17 cellular contexts compared by ENCODE assay signal in the genomic region with DNA sequence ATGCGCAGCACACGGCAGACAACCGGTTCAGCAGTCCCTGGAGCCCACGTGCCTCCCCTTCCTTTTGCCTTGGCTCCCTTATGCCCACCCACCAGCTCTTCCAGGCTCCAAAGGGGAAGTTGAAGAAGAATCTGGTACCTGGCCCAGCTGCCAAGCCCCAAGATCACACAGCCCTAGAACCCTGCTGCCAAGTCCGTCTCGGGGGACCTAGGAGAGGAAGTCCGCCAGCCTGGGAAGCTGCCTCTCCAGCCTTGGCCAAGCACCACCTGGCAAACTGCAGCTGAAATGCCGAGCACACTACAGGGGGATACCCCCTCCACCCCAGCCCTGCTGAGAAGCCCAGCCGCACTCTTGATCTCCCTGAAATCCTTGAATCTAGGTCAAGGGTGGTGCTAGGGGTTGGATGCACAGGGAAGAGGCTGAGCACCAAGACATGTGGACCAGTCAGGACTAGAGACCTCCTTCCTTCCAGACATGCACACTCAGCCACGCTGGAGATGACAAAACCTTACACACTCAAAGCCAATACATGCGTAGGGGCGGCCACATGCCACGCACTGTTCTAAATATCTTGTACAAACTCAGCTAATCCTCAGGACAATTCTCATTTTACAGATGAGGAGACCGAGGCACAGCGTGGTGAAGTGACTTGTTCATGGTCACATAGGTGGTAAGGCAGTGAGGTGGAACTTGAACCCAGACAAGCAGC.
DNase-seq lines count a peak whose midpoint lies in the region; ATAC-seq and TF ChIP-seq lines count a peak whose summit lies in the region.
"Had no signal": no experiment of that assay in that cellular context is flagged by ENCODE, and none has a peak within 500 bp of the region (broad histone marks: within the 10 kb centered on the region; RNA-seq: fewer than 3 reads in every experiment).

No MANE protein-coding gene starts in this region.

- DNase-seq in Right ventricle myocardium inferior (ENCODE audit: missing footprints) (no peak), cardiac septum (ENCODE audit: low spot score) (no peak), naive B cell (no peak), tibial artery (peak; percentile 52 to 91), NCI-H2196 treated with DMSO at 0.1 percent for 48 hours (lab: John Stamatoyannopoulos, UW; ENCODE audit: unreplicated experiment) (no peak)
- DNase-seq: activated naive CD8-positive, alpha-beta T cell treated with anti-CD3 and anti-CD28 coated beads, Interleukin-2, amount 50 U/mL, for 24 hours; NCI-H1417 treated with DMSO at 0.1 percent for 48 hours; NCI-H510A; stimulated activated CD4-positive, alpha-beta T cell treated with anti-CD3 and anti-CD28 coated beads, Interleukin-2, amount 100 ng/mL, for 24 hours; T-cell; transverse colon had no signal

- no peak overlapping the region for H3K4me3 Mint-ChIP-seq in naive B cell
- H3K4me3 Mint-ChIP-seq: activated naive CD8-positive, alpha-beta T cell treated with anti-CD3 and anti-CD28 coated beads, Interleukin-2, amount 50 U/mL, for 24 hours; T-cell had no signal

- peaks cover 22 to 45% of the 10 kb centered on the region in 2 donors for H3K36me3 Mint-ChIP-seq in naive B cell

- no peak for TF ChIP-seq CTCF in tibial artery (IDR thresholded peaks at IDR 0.05)

- H3K27ac ChIP-seq in cingulate gyrus (ENCODE audit: low read depth, low read length) (peak overlapping the region; percentile 83), tibial artery (peak overlapping the region; percentile 77 to 78)
- H3K27ac ChIP-seq: KMS-11, transverse colon had no signal

- H3K27me3 ChIP-seq in tibial artery = no peaks in the 10 kb centered on the region
- H3K27me3 ChIP-seq: transverse colon had no signal

- intact Hi-C loops in Right ventricle myocardium inferior (cut with DNase I) (no loop called here), cardiac septum (cut with DNase I) (no loop called here), tibial artery (cut with DNase I; ENCODE audit: low total_unique reads) (no loop called here)

- no peaks in the 10 kb centered on the region for H3K27me3 Mint-ChIP-seq in naive B cell
- H3K27me3 Mint-ChIP-seq: activated naive CD8-positive, alpha-beta T cell treated with anti-CD3 and anti-CD28 coated beads, Interleukin-2, amount 50 U/mL, for 24 hours; T-cell had no signal

- H3K9me3 Mint-ChIP-seq in naive B cell = no peaks in the 10 kb centered on the region
- H3K9me3 Mint-ChIP-seq: activated naive CD8-positive, alpha-beta T cell treated with anti-CD3 and anti-CD28 coated beads, Interleukin-2, amount 50 U/mL, for 24 hours; T-cell had no signal

- no peaks in the 10 kb centered on the region for H3K36me3 ChIP-seq in tibial artery
- H3K36me3 ChIP-seq: transverse colon had no signal

- H3K9me3 ChIP-seq in tibial artery = no peaks in the 10 kb centered on the region
- H3K9me3 ChIP-seq: transverse colon had no signal

- no peak overlapping the region for H3K4me3 ChIP-seq in tibial artery
- H3K4me3 ChIP-seq: transverse colon had no signal

- ATAC-seq in Right ventricle myocardium inferior (peak; percentile 40), naive B cell (ENCODE audit: low read depth in 2 of 2) (no peak), GM21529 (IDR thresholded peaks at IDR 0.05; ENCODE audit: unreplicated experiment) (no peak), GM21825 (IDR thresholded peaks at IDR 0.05; ENCODE audit: unreplicated experiment) (no peak)
- ATAC-seq: activated CD4-positive, CD25-positive, alpha-beta regulatory T cell treated with anti-CD3 and anti-CD28 coated beads, Interleukin-2, amount 50 U/mL, for 24 hours; activated naive CD8-positive, alpha-beta T cell treated with anti-CD3 and anti-CD28 coated beads, Interleukin-2, amount 50 U/mL, for 24 hours; Panc1; T-cell had no signal

- peak overlapping the region in 4 of 6 donors; percentile 36 to 62 (median 48) for H3K27ac Mint-ChIP-seq in naive B cell
- H3K27ac Mint-ChIP-seq: T-cell had no signal

- H3K4me1 Mint-ChIP-seq in naive B cell = peaks cover 31 to 38% (median 33%) of the 10 kb centered on the region in 3 donors

- peaks cover 0 to 72% (median 65%) of the 10 kb centered on the region in 4 donors for H3K4me1 ChIP-seq in tibial artery

Comparison
In these comparisons a context has a peak if more than half of its experiments do, and no peak if none do; other contexts are left out.
1. DNase-seq: peak in tibial artery (2 of 2); none in Right ventricle myocardium inferior (single experiment), cardiac septum (single experiment), naive B cell (single experiment) and NCI-H2196 treated with DMSO at 0.1 percent for 48 hours (single experiment).